6 cellular contexts compared by ENCODE assay signal in genomic region chr12:55718020-55718419, GRCh38. TPM values are rescaled to one million over a fixed set of nuclear protein-coding genes. Genes with fewer than 3 reads are reported as not detected.
A peak's percentile ranks its signal among the peaks of the same experiment; 100 is the strongest.
DNase-seq lines count a peak whose midpoint lies in the region; ATAC-seq and TF ChIP-seq lines count a peak whose summit lies in the region.

No MANE protein-coding gene starts in this region.

- peak overlapping the region; percentile 57; the same call in 1 of the 2 replicates for H3K23ac ChIP-seq in IMR-90 (ENCODE audit: low read depth, low read length)

- H3K9ac ChIP-seq in IMR-90 (ENCODE audit: low read depth, low read length), result no peak overlapping the region; the same call in 1 of the 2 replicates

- ATAC-seq in IMR-90 (ENCODE audit: low read depth) (no peak), HG03175 (IDR thresholded peaks at IDR 0.05; ENCODE audit: unreplicated experiment) (no peak)

- peaks cover 32% of the 10 kb centered on the region for H3K9me1 ChIP-seq in IMR-90 (ENCODE audit: insufficient read depth, low read length)

- peak overlapping the region; percentile 75 for H2AK9ac ChIP-seq in IMR-90 (replicated peaks; ENCODE audit: low read depth, low read length, poor library complexity)

- H3K4me2 ChIP-seq in IMR-90 (ENCODE audit: low read depth, low read length), result peak overlapping the region; percentile 52; the same call in 1 of the 2 replicates

- H3K27me3 ChIP-seq in IMR-90 (ENCODE audit: control insufficient read depth, insufficient read depth, low read length), result no peaks in the 10 kb centered on the region

- H4K91ac ChIP-seq in IMR-90 (ENCODE audit: insufficient read depth, low read depth, low read length), result peak overlapping the region; percentile 57; the same call in 1 of the 2 replicates

- CTCF ChIA-PET in IMR-90 (lab: Yijun Ruan, JAX), result no interaction called here

- H3K56ac ChIP-seq in IMR-90 (ENCODE audit: extremely low read depth, insufficient read depth, low read length), result no peak overlapping the region

- no peak for TF ChIP-seq RAD21 in IMR-90 (IDR thresholded peaks at IDR 0.05; ENCODE audit: low read length)

- peak overlapping the region; percentile 4 for H2AFZ ChIP-seq in IMR-90 (replicated peaks; ENCODE audit: low read length, poor library complexity)

- TF ChIP-seq CTCF in IMR-90 (conservative IDR thresholded peaks at IDR 0.05; ENCODE audit: low read depth, low read length), result no peak

- no peak overlapping the region for H3K4me3 ChIP-seq in IMR-90 (ENCODE audit: insufficient read depth, low read depth, low read length)

- no peaks in the 10 kb centered on the region for H3K9me3 ChIP-seq in IMR-90 (ENCODE audit: control insufficient read depth, insufficient read depth, low read length)

- H3K36me3 ChIP-seq in IMR-90 (ENCODE audit: control insufficient read depth, insufficient read depth, low read length), result peaks cover 4% of the 10 kb centered on the region

- H4K20me1 ChIP-seq in IMR-90 (ENCODE audit: insufficient read depth, low read length), result peaks cover 20% of the 10 kb centered on the region

- in situ Hi-C loops in IMR-90 (cut with MboI; ENCODE audit: low sequenced_read_pairs), result no loop called here

- no peak overlapping the region for H2BK20ac ChIP-seq in IMR-90 (ENCODE audit: low read depth, low read length)

- peak overlapping the region; percentile 19; the same call in 1 of the 2 replicates for H4K5ac ChIP-seq in IMR-90 (ENCODE audit: low read depth, low read length)

- peak overlapping the region; percentile 53; the same call in 1 of the 3 replicates for H2BK15ac ChIP-seq in IMR-90 (ENCODE audit: low read depth, low read length)

- peak overlapping the region; percentile 38; the same call in 1 of the 2 replicates for H3K27ac ChIP-seq in IMR-90 (ENCODE audit: insufficient read depth, low read length)
- H3K27ac ChIP-seq in caudate nucleus (ENCODE audit: low read depth, low read length), result peak overlapping the region; percentile 33

- H3K18ac ChIP-seq in IMR-90 (ENCODE audit: low read depth, low read length), result peak overlapping the region; percentile 11; the same call in 1 of the 2 replicates

- H3K14ac ChIP-seq in IMR-90 (replicated peaks; ENCODE audit: low read depth, low read length), result peak overlapping the region; percentile 36

- BruUV-seq in IMR-90 (replicated peaks; lab: Mats Ljungman, UMichigan), result no TSS peak

- H3K79me1 ChIP-seq in IMR-90 (ENCODE audit: low read depth in 1 of 2, low read length in 2 of 2), result peaks cover 17 to 57% of the 10 kb centered on the region in 2 experiments

- POLR2A ChIA-PET in IMR-90 (lab: Charles Lee; ENCODE audit: unreplicated experiment), result no interaction called here

- H2AK5ac ChIP-seq in IMR-90 (ENCODE audit: low read depth, low read length), result peak overlapping the region; percentile 86

- WGBS in IMR-90 (ENCODE audit: extremely low coverage in 2 of 2, insufficient read length in 1 of 2), 2 experiments, result no CpG with 5 or more reads among the region's 4 CpGs

- intact Hi-C loops in IMR-90 (cut with micrococcal nuclease), result no loop called here
- intact Hi-C loops in posterior vena cava (cut with DNase I), result no loop called here

- peak overlapping the region; percentile 33 to 66; a peak in 3 of 4 replicates for H4K8ac ChIP-seq in IMR-90 (ENCODE audit: low read depth in 2 of 2, low read length in 2 of 2)

- TF ChIP-seq POLR2A in IMR-90 (IDR thresholded peaks at IDR 0.05; ENCODE audit: low read depth, low read length), result no peak

- peak overlapping the region; percentile 62 for H2BK120ac ChIP-seq in IMR-90 (ENCODE audit: low read depth, low read length)

- peak overlapping the region; percentile 71 for H2BK5ac ChIP-seq in IMR-90 (ENCODE audit: low read depth, low read length, poor library complexity, severe bottlenecking)

- H3K4ac ChIP-seq in IMR-90 (ENCODE audit: low read depth, low read length), result peak overlapping the region; percentile 68

- peaks cover 38% of the 10 kb centered on the region for H3K4me1 ChIP-seq in IMR-90 (ENCODE audit: control insufficient read depth, insufficient read depth, low read length)

- DNase-seq in IMR-90 (no peak), caudate nucleus (lab: John Stamatoyannopoulos, UW) (peak in 1 of 61 donors; percentile 21), posterior vena cava (ENCODE audit: low spot score) (peak; percentile 24), H4 (ENCODE audit: low spot score) (no peak), GOT3 (lab: John Stamatoyannopoulos, UW) (no peak)

- dilution Hi-C loops in IMR-90 (cut with HindIII; ENCODE audit: low sequenced_read_pairs, unreplicated experiment), result no loop called here

TF ChIP-seq in IMR-90, 13 proteins besides CTCF, POLR2A, EP300 and RAD21:
- TF ChIP-seq RFX5 (IDR thresholded peaks at IDR 0.05; ENCODE audit: low read depth, low read length), result no peak
- TF ChIP-seq MAZ (IDR thresholded peaks at IDR 0.05; ENCODE audit: borderline replicate concordance, low read depth, low read length), result peak; percentile 62; the same call in 1 of the 2 replicates

RNA-seq across cellular contexts. Expression of gene RDH5, which starts 2.2 kb away (rescaled TPM):
- total RNA-seq in IMR-90 (2012; rRNA removed) (7.3 and 8.9 TPM in 2 replicates), posterior vena cava (10 to 100 TPM; 19.2 to 39.7 TPM)
- polyA plus RNA-seq in IMR-90 (2012; rRNA removed), result 18.8 and 21.0 TPM in 2 replicates
- 16.9 and 19.9 TPM in 2 replicates for polyA plus RNA-seq in IMR-90 (2012; cell fraction: cytosol; rRNA removed)
- 85.3 and 102 TPM in 2 replicates for polyA plus RNA-seq in IMR-90 (2012; cell fraction: nucleus; rRNA removed; ENCODE audit: low replicate concordance)
- total RNA-seq in H4 (2014; rRNA removed; shearing (Covaris generic)), result 0.49 and 0.81 TPM in 2 replicates

RNA-seq across cellular contexts. Expression of gene BLOC1S1, which starts 2.2 kb away (rescaled TPM):
- 128 and 158 TPM in 2 replicates for total RNA-seq in IMR-90 (2012; rRNA removed)
- polyA plus RNA-seq in IMR-90 (2012; rRNA removed), result 280 and 285 TPM in 2 replicates
- polyA plus RNA-seq in IMR-90 (2012; cell fraction: cytosol; rRNA removed), result 332 and 427 TPM in 2 replicates
- 75.9 and 113 TPM in 2 replicates for polyA plus RNA-seq in IMR-90 (2012; cell fraction: nucleus; rRNA removed; ENCODE audit: low replicate concordance)
- 100 to 1,000 TPM; 115 to 118 TPM for total RNA-seq in posterior vena cava
- 116 and 160 TPM in 2 replicates for total RNA-seq in H4 (2014; rRNA removed; shearing (Covaris generic))

RNA-seq across cellular contexts. Expression of gene ITGA7, which starts 10.3 kb away (rescaled TPM):
- total RNA-seq in IMR-90 (2012; rRNA removed) (3.9 and 4.4 TPM in 2 replicates), posterior vena cava (100 to 1,000 TPM; 497 to 570 TPM)
- polyA plus RNA-seq in IMR-90 (2012; rRNA removed), result 13.9 and 15.7 TPM in 2 replicates
- polyA plus RNA-seq in IMR-90 (2012; cell fraction: cytosol; rRNA removed), result 12.1 and 23.0 TPM in 2 replicates
- polyA plus RNA-seq in IMR-90 (2012; cell fraction: nucleus; rRNA removed; ENCODE audit: low replicate concordance), result 89.0 and 117 TPM in 2 replicates
- total RNA-seq in H4 (2014; rRNA removed; shearing (Covaris generic)), result 0.88 and 1.2 TPM in 2 replicates

RNA-seq across cellular contexts. Expression of gene CD63, which starts 10.8 kb away (rescaled TPM):
- total RNA-seq in IMR-90 (2012; rRNA removed) (995 and 1,796 TPM in 2 replicates), posterior vena cava (1,000 to 10,000 TPM; 1,385 to 1,570 TPM)
- 1,398 and 1,518 TPM in 2 replicates for polyA plus RNA-seq in IMR-90 (2012; rRNA removed)
- polyA plus RNA-seq in IMR-90 (2012; cell fraction: cytosol; rRNA removed), result 856 and 974 TPM in 2 replicates
- 173 and 576 TPM in 2 replicates for polyA plus RNA-seq in IMR-90 (2012; cell fraction: nucleus; rRNA removed; ENCODE audit: low replicate concordance)
- total RNA-seq in H4 (2014; rRNA removed; shearing (Covaris generic)), result 1,118 and 1,197 TPM in 2 replicates

RNA-seq across cellular contexts. Expression of gene GDF11, which starts 24.9 kb away (rescaled TPM):
- total RNA-seq in IMR-90 (2012; rRNA removed), result 2.2 and 2.7 TPM in 2 replicates
- polyA plus RNA-seq in IMR-90 (2012; rRNA removed), result 12.9 and 13.6 TPM in 2 replicates
- polyA plus RNA-seq in IMR-90 (2012; cell fraction: cytosol; rRNA removed), result 5.7 and 15.7 TPM in 2 replicates
- 5.5 and 10.6 TPM in 2 replicates for polyA plus RNA-seq in IMR-90 (2012; cell fraction: nucleus; rRNA removed; ENCODE audit: low replicate concordance)
- total RNA-seq in posterior vena cava, result 10 to 100 TPM in 1 of 2 donors, 1 to 10 TPM in 1; 8.4 to 11.0 TPM
- total RNA-seq in H4 (2014; rRNA removed; shearing (Covaris generic)), result 7.7 and 8.4 TPM in 2 replicates

Comparison
In these comparisons a context has a peak if more than half of its experiments do, and no peak if none do; other contexts are left out.
1. RNA of gene ITGA7, which starts 10.3 kb away (total RNA-seq): 497 to 570 TPM in posterior vena cava; 3.9 to 4.4 TPM in IMR-90 and 0.88 to 1.2 TPM in H4; every median in the first group is over 10 times any median in the second.